9 cellular contexts compared by ENCODE assay signal in genomic region chr2:96895709-96896651, GRCh38. TPM values are rescaled to one million over a fixed set of nuclear protein-coding genes. Genes with fewer than 3 reads are reported as not detected.
DNase-seq lines count a peak whose midpoint lies in the region; ATAC-seq and TF ChIP-seq lines count a peak whose summit lies in the region.
"Had no signal": no experiment of that assay in that cellular context is flagged by ENCODE, and none has a peak within 500 bp of the region (broad histone marks: within the 10 kb centered on the region; RNA-seq: fewer than 3 reads in every experiment).

No MANE protein-coding gene starts in this region.

- H3K9me3 Mint-ChIP-seq in brain = no peaks in the 10 kb centered on the region

- no peak overlapping the region for H3K4me2 ChIP-seq in osteoblast (ENCODE audit: insufficient read depth, low read length)

- H3K4me1 ChIP-seq in osteoblast (ENCODE audit: insufficient read depth, low read length) (peaks cover 15% of the 10 kb centered on the region), right lobe of liver (no peaks in the 10 kb centered on the region)

- WGBS in right lobe of liver (ENCODE audit: insufficient coverage, low coverage, low lambda C conversion rate, missing lambda C conversion rate) = 61% methylated on average over 3 of the region's 18 CpGs

- H3K9me3 ChIP-seq in osteoblast (ENCODE audit: low read depth, low read length) (no peaks in the 10 kb centered on the region), right lobe of liver (no peaks in the 10 kb centered on the region)

- DNase-seq in G401 (ENCODE audit: low spot score) (peak; percentile 59), NCI-H2081 treated with DMSO at 0.1 percent for 48 hours (lab: John Stamatoyannopoulos, UW) (peak; percentile 35), osteoblast (ENCODE audit: insufficient read length, low spot score, missing footprints) (peak; percentile 8), head of caudate nucleus (no peak), right lobe of liver (no peak), SW 1271 (lab: John Stamatoyannopoulos, UW) (no peak)
- DNase-seq in activated CD8-positive, alpha-beta memory T cell treated with anti-CD3 and anti-CD28 coated beads, Interleukin-2, amount 50 U/mL, for 48 hours = no peak

- ATAC-seq in right lobe of liver = no peak

- intact Hi-C loops in head of caudate nucleus (cut with DNase I) (no loop called here), right lobe of liver (cut with DNase I) (no loop called here)

- H3K36me3 ChIP-seq in osteoblast (ENCODE audit: insufficient read depth, low read length) (no peaks in the 10 kb centered on the region), right lobe of liver (no peaks in the 10 kb centered on the region)

- no peak for TF ChIP-seq POLR2A in right lobe of liver (IDR thresholded peaks at IDR 0.05)

- no peak overlapping the region for H3K27ac ChIP-seq in osteoblast (ENCODE audit: low read depth, low read length)
- no peak overlapping the region for H3K27ac ChIP-seq in right lobe of liver

- H3K27me3 Mint-ChIP-seq in brain = peaks cover 3% of the 10 kb centered on the region

- in situ Hi-C loops in G401 (cut with HindIII; ENCODE audit: low sequenced_read_pairs) = no loop called here

- no peak overlapping the region for H3K4me3 Mint-ChIP-seq in brain

- no peak overlapping the region for H2AFZ ChIP-seq in osteoblast (ENCODE audit: low read length)

- peak overlapping the region in 4 of 5 experiments; percentile 70 to 88 (median 82) for H3K27ac Mint-ChIP-seq in brain

- H4K20me1 ChIP-seq in osteoblast (ENCODE audit: insufficient read depth, low read length) = no peaks in the 10 kb centered on the region

- H3K4me1 Mint-ChIP-seq in brain = peaks cover 71% of the 10 kb centered on the region

- TF ChIP-seq CTCF in brain (conservative IDR thresholded peaks at IDR 0.05) (no peak), osteoblast (IDR thresholded peaks at IDR 0.05; ENCODE audit: extremely low read depth, low read depth, low read length) (no peak), right lobe of liver (IDR thresholded peaks at IDR 0.05) (no peak)

- no peaks in the 10 kb centered on the region for H3K79me2 ChIP-seq in osteoblast (ENCODE audit: insufficient read depth, low read length)

- no peaks in the 10 kb centered on the region for H3K36me3 Mint-ChIP-seq in brain

- no peaks in the 10 kb centered on the region for H3K27me3 ChIP-seq in osteoblast (ENCODE audit: insufficient read depth, low read length)
- H3K27me3 ChIP-seq in right lobe of liver = no peaks in the 10 kb centered on the region

- no peak overlapping the region for H3K4me3 ChIP-seq in osteoblast (ENCODE audit: insufficient read depth, low read length)
- no peak overlapping the region for H3K4me3 ChIP-seq in right lobe of liver
- H3K4me3 ChIP-seq: lung had no signal

RNA-seq across cellular contexts. Expression of gene SEMA4C, which starts 26.1 kb away (rescaled TPM):
- total RNA-seq in G401 (2014; rRNA removed; shearing (Covaris generic)) = 37.9 and 40.6 TPM in 2 replicates
- 32.9 TPM for polyA plus RNA-seq in brain (ENCODE audit: insufficient read depth, low read depth, low replicate concordance)
- total RNA-seq in osteoblast = 28.0 and 29.7 TPM in 2 replicates
- 10 to 100 TPM; 11.9 to 18.9 (median 12.6) TPM for total RNA-seq in right lobe of liver

RNA-seq across cellular contexts. Expression of gene ANKRD39, which starts 38.2 kb away (rescaled TPM):
- total RNA-seq in G401 (2014; rRNA removed; shearing (Covaris generic)) = 28.4 and 45.2 TPM in 2 replicates
- 20.7 TPM for polyA plus RNA-seq in brain (ENCODE audit: insufficient read depth, low read depth, low replicate concordance)
- total RNA-seq in osteoblast = 5.1 and 5.9 TPM in 2 replicates
- 10 to 100 TPM in 3 of 6 experiments, 1 to 10 TPM in 3; 6.0 to 16.3 (median 9.7) TPM for total RNA-seq in right lobe of liver

RNA-seq across cellular contexts. Expression of gene ANKRD23, which starts 52.2 kb away (rescaled TPM):
- 2.2 and 3.5 TPM in 2 replicates for total RNA-seq in G401 (2014; rRNA removed; shearing (Covaris generic))
- polyA plus RNA-seq in brain (ENCODE audit: insufficient read depth, low read depth, low replicate concordance) = 0.73 TPM
- total RNA-seq in osteoblast = 1.8 and 2.1 TPM in 2 replicates
- 1 to 10 TPM in 5 of 6 experiments, under 1 TPM in 1; 0.98 to 4.0 (median 2.7) TPM for total RNA-seq in right lobe of liver

Comparison
In these comparisons a context has a peak if more than half of its experiments do, and no peak if none do; other contexts are left out.
1. DNase-seq: peak in G401 (single experiment), NCI-H2081 treated with DMSO at 0.1 percent for 48 hours (single experiment) and osteoblast (single experiment); none in head of caudate nucleus (0 of 42), activated CD8-positive, alpha-beta memory T cell treated with anti-CD3 and anti-CD28 coated beads, Interleukin-2, amount 50 U/mL, for 48 hours (single experiment), right lobe of liver (0 of 3) and SW 1271 (0 of 2).